In genomic region chr2:22600166-22600565, GRCh38 we compare ENCODE assay signal across 14 cellular contexts.
"Had no signal": no experiment of that assay in that cellular context is flagged by ENCODE, and none has a peak within 500 bp of the region (broad histone marks: within the 10 kb centered on the region; RNA-seq: fewer than 3 reads in every experiment).

No MANE protein-coding gene starts in this region.

- ATAC-seq: effector memory CD8-positive, alpha-beta T cell; foreskin keratinocyte; left cardiac atrium; naive thymus-derived CD4-positive, alpha-beta T cell; right cardiac atrium had no signal

- H2AFZ ChIP-seq: hepatocyte had no signal

- H3K9me3 ChIP-seq: pancreas, uterus had no signal

- H3K36me3 ChIP-seq: pancreas, uterus had no signal

- H3K4me2 ChIP-seq: hepatocyte had no signal

- H3K4me3 ChIP-seq: hepatocyte, pancreas, uterus had no signal

- H3K27me3 ChIP-seq: foreskin keratinocyte, hepatocyte, pancreas, uterus had no signal

- H3K27ac ChIP-seq: foreskin keratinocyte, hepatocyte, pancreas, uterus had no signal

- H3K4me1 ChIP-seq: foreskin keratinocyte, pancreas, uterus had no signal

- DNase-seq: effector memory CD8-positive, alpha-beta T cell; foreskin keratinocyte; head of caudate nucleus; kidney; left cardiac atrium; naive thymus-derived CD4-positive, alpha-beta T cell; occipital lobe; pancreas; right cardiac atrium; small intestine; stimulated activated CD4-positive, alpha-beta T cell treated with anti-CD3 and anti-CD28 coated beads, Interleukin-12 subunit alpha, Interleukin-12 subunit beta, amount 100 ng/mL, for 4 hours; stimulated activated naive CD4-positive, alpha-beta T cell; uterus had no signal
